Comparison of ENCODE assay signal across 11 cellular contexts in the genomic region with DNA sequence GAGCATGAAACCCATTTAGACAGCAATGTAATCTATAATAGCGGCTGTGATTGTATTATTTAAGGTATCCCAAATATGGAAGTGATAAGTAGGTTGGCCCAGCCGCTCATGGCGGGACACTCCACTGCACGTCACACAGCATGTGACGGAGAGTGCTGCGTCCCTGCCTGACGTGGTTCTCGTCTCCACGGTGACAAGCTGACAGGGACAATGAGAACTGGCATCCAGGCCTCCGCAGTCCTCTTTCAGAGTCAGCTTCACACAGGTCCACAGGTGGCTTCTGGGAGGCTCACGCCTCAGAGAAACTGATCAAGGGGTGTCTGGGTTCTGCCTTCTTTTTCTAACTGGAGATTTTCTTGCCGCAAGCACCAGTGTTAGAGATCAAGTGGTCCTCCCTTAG.
"Had no signal": no experiment of that assay in that cellular context is flagged by ENCODE, and none has a peak within 500 bp of the region (broad histone marks: within the 10 kb centered on the region; RNA-seq: fewer than 3 reads in every experiment).

No MANE protein-coding gene starts in this region.

- H3K4me3 ChIP-seq: breast epithelium, gastroesophageal sphincter, left ventricle myocardium inferior had no signal

- H3K27ac Mint-ChIP-seq: activated naive CD8-positive, alpha-beta T cell treated with anti-CD3 and anti-CD28 coated beads, Interleukin-2, amount 10 ng/mL, durations not matched to agents 7 days and 5 days; activated T-helper 1 cell treated with anti-CD3 and anti-CD28 coated beads, Interleukin-12 subunit alpha, Interleukin-12 subunit beta, Interleukin-2, Interleukin-4 antibody, amounts not matched to agents 30 ng/mL and 10 ng/mL and 1 ng/mL, durations not matched to agents 14 hours and 24 hours and 36 hours; nephron; stimulated activated effector memory CD8-positive, alpha-beta T cell treated with anti-CD3 and anti-CD28 coated beads, Interleukin-12 subunit alpha, Interleukin-12 subunit beta, amount 100 ng/mL, for 72 hours; WTC11 had no signal

- H3K4me1 ChIP-seq: breast epithelium had no signal

- H3K4me1 Mint-ChIP-seq: WTC11 had no signal

- H3K27me3 ChIP-seq: breast epithelium, gastroesophageal sphincter had no signal

- H3K36me3 ChIP-seq: breast epithelium, gastroesophageal sphincter, left ventricle myocardium inferior had no signal

- H3K4me3 Mint-ChIP-seq: activated naive CD8-positive, alpha-beta T cell treated with anti-CD3 and anti-CD28 coated beads, Interleukin-2, amount 10 ng/mL, durations not matched to agents 7 days and 5 days; activated T-helper 1 cell treated with anti-CD3 and anti-CD28 coated beads, Interleukin-12 subunit alpha, Interleukin-12 subunit beta, Interleukin-2, Interleukin-4 antibody, amounts not matched to agents 30 ng/mL and 10 ng/mL and 1 ng/mL, durations not matched to agents 14 hours and 24 hours and 36 hours; nephron; stimulated activated effector memory CD8-positive, alpha-beta T cell treated with anti-CD3 and anti-CD28 coated beads, Interleukin-12 subunit alpha, Interleukin-12 subunit beta, amount 100 ng/mL, for 72 hours; WTC11 had no signal

- H3K9me3 ChIP-seq: breast epithelium, gastroesophageal sphincter, left ventricle myocardium inferior had no signal

- DNase-seq: activated CD4-positive, alpha-beta T cell treated with anti-CD3 and anti-CD28 coated beads for 48 hours; activated naive CD8-positive, alpha-beta T cell treated with anti-CD3 and anti-CD28 coated beads, Interleukin-2, amount 10 ng/mL, durations not matched to agents 7 days and 5 days; kidney; left ventricle myocardium inferior; T-helper 2 cell had no signal

- H3K27me3 Mint-ChIP-seq: activated naive CD8-positive, alpha-beta T cell treated with anti-CD3 and anti-CD28 coated beads, Interleukin-2, amount 10 ng/mL, durations not matched to agents 7 days and 5 days had no signal

- ATAC-seq: gastroesophageal sphincter; stimulated activated effector memory CD8-positive, alpha-beta T cell treated with anti-CD3 and anti-CD28 coated beads, Interleukin-12 subunit alpha, Interleukin-12 subunit beta, amount 100 ng/mL, for 72 hours; WTC11 had no signal

- H3K27ac ChIP-seq: breast epithelium, left ventricle myocardium inferior had no signal

- H3K9me3 Mint-ChIP-seq: activated naive CD8-positive, alpha-beta T cell treated with anti-CD3 and anti-CD28 coated beads, Interleukin-2, amount 10 ng/mL, durations not matched to agents 7 days and 5 days; activated T-helper 1 cell treated with anti-CD3 and anti-CD28 coated beads, Interleukin-12 subunit alpha, Interleukin-12 subunit beta, Interleukin-2, Interleukin-4 antibody, amounts not matched to agents 30 ng/mL and 10 ng/mL and 1 ng/mL, durations not matched to agents 14 hours and 24 hours and 36 hours; nephron; stimulated activated effector memory CD8-positive, alpha-beta T cell treated with anti-CD3 and anti-CD28 coated beads, Interleukin-12 subunit alpha, Interleukin-12 subunit beta, amount 100 ng/mL, for 72 hours; WTC11 had no signal

- H3K36me3 Mint-ChIP-seq: WTC11 had no signal
